ENCODE assay signal across 2 cellular contexts in the genomic region with DNA sequence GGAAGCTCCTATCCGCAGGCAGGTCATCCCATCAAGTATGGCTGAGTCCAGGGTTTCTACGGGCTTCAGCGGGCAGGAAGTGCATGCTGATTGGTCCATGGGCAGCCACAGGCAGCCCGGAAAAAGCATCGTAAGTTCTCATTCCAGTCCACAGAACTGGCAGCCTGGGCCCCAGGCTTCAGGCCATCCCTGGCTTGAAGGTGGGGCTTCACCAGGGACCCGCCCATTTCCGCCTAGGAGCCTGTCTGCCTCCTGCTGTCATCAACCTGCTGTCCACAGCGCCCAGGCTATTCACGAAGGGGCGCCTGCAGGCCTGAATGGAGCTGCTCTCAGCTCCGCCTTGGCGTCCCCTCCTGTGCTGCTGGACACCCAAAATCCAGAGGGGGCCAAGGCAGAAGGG.
TF ChIP-seq lines count a peak whose summit lies in the region.

No MANE protein-coding gene starts in this region.

TF ChIP-seq in WTC11, 78 proteins besides CTCF, POLR2A, EP300 and RAD21:
- TF ChIP-seq TEAD4 (CRISPR knock-in tag; IDR thresholded peaks at IDR 0.05) (no peak), TEAD1 (CRISPR knock-in tag; IDR thresholded peaks at IDR 0.05) (no peak), KAT7 (CRISPR knock-in tag; IDR thresholded peaks at IDR 0.05; ENCODE audit: borderline replicate concordance) (no peak), FOXJ3 (CRISPR knock-in tag; IDR thresholded peaks at IDR 0.05; ENCODE audit: borderline replicate concordance) (no peak), ZNF317 (CRISPR knock-in tag; IDR thresholded peaks at IDR 0.05; ENCODE audit: borderline replicate concordance, low read depth) (no peak), ETV6 (CRISPR knock-in tag; IDR thresholded peaks at IDR 0.05) (no peak), TCF7 (CRISPR knock-in tag; IDR thresholded peaks at IDR 0.05; ENCODE audit: low read depth) (no peak), IRF2 (CRISPR knock-in tag; IDR thresholded peaks at IDR 0.05; ENCODE audit: borderline replicate concordance, low read depth) (no peak), ESRRA (CRISPR knock-in tag; IDR thresholded peaks at IDR 0.05; ENCODE audit: borderline replicate concordance) (no peak), MYBL2 (CRISPR knock-in tag; IDR thresholded peaks at IDR 0.05) (no peak), NR1H2 (CRISPR knock-in tag; IDR thresholded peaks at IDR 0.05) (no peak), NFYB (CRISPR knock-in tag; conservative IDR thresholded peaks at IDR 0.05; ENCODE audit: low read depth) (no peak)
- TF ChIP-seq, protein P1, sequence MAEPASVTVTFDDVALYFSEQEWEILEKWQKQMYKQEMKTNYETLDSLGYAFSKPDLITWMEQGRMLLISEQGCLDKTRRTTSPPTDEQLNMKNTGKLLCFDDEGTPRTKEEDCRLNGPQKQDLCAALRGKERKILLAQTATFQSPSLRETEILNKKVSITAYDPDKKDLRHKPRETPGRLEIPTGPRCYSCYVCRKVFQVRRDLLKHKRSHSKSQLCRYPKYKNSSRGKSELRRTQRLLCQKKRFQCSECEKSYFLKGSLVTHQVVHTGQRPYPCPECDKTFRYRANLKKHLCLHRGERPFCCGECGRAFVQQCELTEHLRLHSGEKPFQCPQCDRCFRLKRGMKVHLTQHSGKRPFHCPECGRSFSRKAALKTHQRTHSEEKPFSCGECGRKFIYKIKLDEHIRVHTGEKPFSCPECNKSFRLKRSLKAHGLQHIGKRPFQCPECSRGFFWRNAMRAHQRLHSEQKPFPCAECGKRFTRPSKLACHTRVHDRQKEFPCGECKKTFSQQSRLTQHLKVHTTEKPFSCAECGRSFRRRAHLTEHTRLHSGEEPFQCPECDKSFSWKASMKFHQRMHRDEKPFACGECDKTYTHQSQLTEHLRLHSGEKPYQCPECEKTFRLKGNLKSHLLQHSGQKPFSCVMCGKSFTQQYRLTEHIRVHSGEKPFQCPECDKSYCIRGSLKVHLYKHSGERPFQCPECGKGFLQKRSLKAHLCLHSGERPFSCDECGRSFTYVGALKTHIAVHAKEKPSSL (CRISPR knock-in tag; conservative IDR thresholded peaks at IDR 0.05) = no peak
- TF ChIP-seq, protein P2, sequence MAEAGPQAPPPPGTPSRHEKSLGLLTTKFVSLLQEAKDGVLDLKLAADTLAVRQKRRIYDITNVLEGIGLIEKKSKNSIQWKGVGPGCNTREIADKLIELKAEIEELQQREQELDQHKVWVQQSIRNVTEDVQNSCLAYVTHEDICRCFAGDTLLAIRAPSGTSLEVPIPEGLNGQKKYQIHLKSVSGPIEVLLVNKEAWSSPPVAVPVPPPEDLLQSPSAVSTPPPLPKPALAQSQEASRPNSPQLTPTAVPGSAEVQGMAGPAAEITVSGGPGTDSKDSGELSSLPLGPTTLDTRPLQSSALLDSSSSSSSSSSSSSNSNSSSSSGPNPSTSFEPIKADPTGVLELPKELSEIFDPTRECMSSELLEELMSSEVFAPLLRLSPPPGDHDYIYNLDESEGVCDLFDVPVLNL (CRISPR knock-in tag; IDR thresholded peaks at IDR 0.05; ENCODE audit: borderline replicate concordance, low read depth) = no peak
- TF ChIP-seq, protein P3, sequence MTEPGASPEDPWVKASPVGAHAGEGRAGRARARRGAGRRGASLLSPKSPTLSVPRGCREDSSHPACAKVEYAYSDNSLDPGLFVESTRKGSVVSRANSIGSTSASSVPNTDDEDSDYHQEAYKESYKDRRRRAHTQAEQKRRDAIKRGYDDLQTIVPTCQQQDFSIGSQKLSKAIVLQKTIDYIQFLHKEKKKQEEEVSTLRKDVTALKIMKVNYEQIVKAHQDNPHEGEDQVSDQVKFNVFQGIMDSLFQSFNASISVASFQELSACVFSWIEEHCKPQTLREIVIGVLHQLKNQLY (CRISPR knock-in tag; IDR thresholded peaks at IDR 0.05) = no peak
- TF ChIP-seq, protein P4, sequence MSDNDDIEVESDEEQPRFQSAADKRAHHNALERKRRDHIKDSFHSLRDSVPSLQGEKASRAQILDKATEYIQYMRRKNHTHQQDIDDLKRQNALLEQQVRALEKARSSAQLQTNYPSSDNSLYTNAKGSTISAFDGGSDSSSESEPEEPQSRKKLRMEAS (CRISPR knock-in tag; IDR thresholded peaks at IDR 0.05) = no peak
- TF ChIP-seq, protein P5, sequence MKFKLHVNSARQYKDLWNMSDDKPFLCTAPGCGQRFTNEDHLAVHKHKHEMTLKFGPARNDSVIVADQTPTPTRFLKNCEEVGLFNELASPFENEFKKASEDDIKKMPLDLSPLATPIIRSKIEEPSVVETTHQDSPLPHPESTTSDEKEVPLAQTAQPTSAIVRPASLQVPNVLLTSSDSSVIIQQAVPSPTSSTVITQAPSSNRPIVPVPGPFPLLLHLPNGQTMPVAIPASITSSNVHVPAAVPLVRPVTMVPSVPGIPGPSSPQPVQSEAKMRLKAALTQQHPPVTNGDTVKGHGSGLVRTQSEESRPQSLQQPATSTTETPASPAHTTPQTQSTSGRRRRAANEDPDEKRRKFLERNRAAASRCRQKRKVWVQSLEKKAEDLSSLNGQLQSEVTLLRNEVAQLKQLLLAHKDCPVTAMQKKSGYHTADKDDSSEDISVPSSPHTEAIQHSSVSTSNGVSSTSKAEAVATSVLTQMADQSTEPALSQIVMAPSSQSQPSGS (CRISPR knock-in tag; IDR thresholded peaks at IDR 0.05; ENCODE audit: borderline replicate concordance, low read depth) = no peak
- TF ChIP-seq, protein P6, sequence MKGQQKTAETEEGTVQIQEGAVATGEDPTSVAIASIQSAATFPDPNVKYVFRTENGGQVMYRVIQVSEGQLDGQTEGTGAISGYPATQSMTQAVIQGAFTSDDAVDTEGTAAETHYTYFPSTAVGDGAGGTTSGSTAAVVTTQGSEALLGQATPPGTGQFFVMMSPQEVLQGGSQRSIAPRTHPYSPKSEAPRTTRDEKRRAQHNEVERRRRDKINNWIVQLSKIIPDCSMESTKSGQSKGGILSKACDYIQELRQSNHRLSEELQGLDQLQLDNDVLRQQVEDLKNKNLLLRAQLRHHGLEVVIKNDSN (CRISPR knock-in tag; IDR thresholded peaks at IDR 0.05) = no peak
TF ChIP-seq in WTC11: peak in this region for 0.

TF ChIP-seq in H1, 55 proteins besides CTCF, POLR2A, EP300 and RAD21:
- TF ChIP-seq TAF1 (IDR thresholded peaks at IDR 0.05; ENCODE audit: low read depth, low read length) (0 out of 2 replicates have a peak, but pooled peaks have one; percentile 49), TEAD4 (IDR thresholded peaks at IDR 0.05; ENCODE audit: low read depth, low read length) (0 out of 2 replicates have a peak, but pooled peaks have one; percentile 27), ASH2L (IDR thresholded peaks at IDR 0.05; ENCODE audit: low read length) (peak; percentile 6), ZNF274 (IDR thresholded peaks at IDR 0.05; ENCODE audit: borderline replicate concordance, extremely low read depth, low read length) (no peak), HDAC2 (IDR thresholded peaks at IDR 0.05; ENCODE audit: borderline replicate concordance in 1 of 2, low read depth in 2 of 2, low read length in 2 of 2) (no peak), CEBPB (IDR thresholded peaks at IDR 0.05; ENCODE audit: low read depth, low read length) (no peak), KDM5A (IDR thresholded peaks at IDR 0.05; ENCODE audit: low read length) (no peak), RBBP5 (IDR thresholded peaks at IDR 0.05; ENCODE audit: borderline replicate concordance, low read depth, low read length) (no peak), CREB1 (IDR thresholded peaks at IDR 0.05) (no peak), BRCA1 (IDR thresholded peaks at IDR 0.05; ENCODE audit: low read depth, low read length) (no peak), YY1 (IDR thresholded peaks at IDR 0.05; ENCODE audit: low read depth, low read length) (0 out of 2 replicates have a peak, but pooled peaks have one; percentile 59), POLR2AphosphoS5 (IDR thresholded peaks at IDR 0.05; ENCODE audit: low read depth, low read length) (peak; percentile 47; the same call in 1 of the 2 replicates), CHD2 (IDR thresholded peaks at IDR 0.05; ENCODE audit: low read length) (no peak), CTBP2 (IDR thresholded peaks at IDR 0.05; ENCODE audit: borderline replicate concordance, insufficient read depth, insufficient read length, low read length) (no peak), SP1 (IDR thresholded peaks at IDR 0.05; ENCODE audit: low read depth, low read length) (peak; percentile 62; the same call in 1 of the 2 replicates), SIN3A (conservative IDR thresholded peaks at IDR 0.05 in 1 of 2, IDR thresholded peaks at IDR 0.05 in 1 of 2; ENCODE audit: low read depth in 1 of 2, low read length in 2 of 2) (0 out of 4 replicates have a peak, but pooled peaks of 1 of the 2 experiments have one; percentile 49), NANOG (IDR thresholded peaks at IDR 0.05; ENCODE audit: insufficient read depth, low read depth, low read length, poor library complexity, severe bottlenecking) (no peak), TBP (IDR thresholded peaks at IDR 0.05; ENCODE audit: low read depth, low read length) (0 out of 2 replicates have a peak, but pooled peaks have one; percentile 13), RXRA (IDR thresholded peaks at IDR 0.05; ENCODE audit: insufficient read depth, low read depth, low read length) (no peak)
- TF ChIP-seq, protein P7, sequence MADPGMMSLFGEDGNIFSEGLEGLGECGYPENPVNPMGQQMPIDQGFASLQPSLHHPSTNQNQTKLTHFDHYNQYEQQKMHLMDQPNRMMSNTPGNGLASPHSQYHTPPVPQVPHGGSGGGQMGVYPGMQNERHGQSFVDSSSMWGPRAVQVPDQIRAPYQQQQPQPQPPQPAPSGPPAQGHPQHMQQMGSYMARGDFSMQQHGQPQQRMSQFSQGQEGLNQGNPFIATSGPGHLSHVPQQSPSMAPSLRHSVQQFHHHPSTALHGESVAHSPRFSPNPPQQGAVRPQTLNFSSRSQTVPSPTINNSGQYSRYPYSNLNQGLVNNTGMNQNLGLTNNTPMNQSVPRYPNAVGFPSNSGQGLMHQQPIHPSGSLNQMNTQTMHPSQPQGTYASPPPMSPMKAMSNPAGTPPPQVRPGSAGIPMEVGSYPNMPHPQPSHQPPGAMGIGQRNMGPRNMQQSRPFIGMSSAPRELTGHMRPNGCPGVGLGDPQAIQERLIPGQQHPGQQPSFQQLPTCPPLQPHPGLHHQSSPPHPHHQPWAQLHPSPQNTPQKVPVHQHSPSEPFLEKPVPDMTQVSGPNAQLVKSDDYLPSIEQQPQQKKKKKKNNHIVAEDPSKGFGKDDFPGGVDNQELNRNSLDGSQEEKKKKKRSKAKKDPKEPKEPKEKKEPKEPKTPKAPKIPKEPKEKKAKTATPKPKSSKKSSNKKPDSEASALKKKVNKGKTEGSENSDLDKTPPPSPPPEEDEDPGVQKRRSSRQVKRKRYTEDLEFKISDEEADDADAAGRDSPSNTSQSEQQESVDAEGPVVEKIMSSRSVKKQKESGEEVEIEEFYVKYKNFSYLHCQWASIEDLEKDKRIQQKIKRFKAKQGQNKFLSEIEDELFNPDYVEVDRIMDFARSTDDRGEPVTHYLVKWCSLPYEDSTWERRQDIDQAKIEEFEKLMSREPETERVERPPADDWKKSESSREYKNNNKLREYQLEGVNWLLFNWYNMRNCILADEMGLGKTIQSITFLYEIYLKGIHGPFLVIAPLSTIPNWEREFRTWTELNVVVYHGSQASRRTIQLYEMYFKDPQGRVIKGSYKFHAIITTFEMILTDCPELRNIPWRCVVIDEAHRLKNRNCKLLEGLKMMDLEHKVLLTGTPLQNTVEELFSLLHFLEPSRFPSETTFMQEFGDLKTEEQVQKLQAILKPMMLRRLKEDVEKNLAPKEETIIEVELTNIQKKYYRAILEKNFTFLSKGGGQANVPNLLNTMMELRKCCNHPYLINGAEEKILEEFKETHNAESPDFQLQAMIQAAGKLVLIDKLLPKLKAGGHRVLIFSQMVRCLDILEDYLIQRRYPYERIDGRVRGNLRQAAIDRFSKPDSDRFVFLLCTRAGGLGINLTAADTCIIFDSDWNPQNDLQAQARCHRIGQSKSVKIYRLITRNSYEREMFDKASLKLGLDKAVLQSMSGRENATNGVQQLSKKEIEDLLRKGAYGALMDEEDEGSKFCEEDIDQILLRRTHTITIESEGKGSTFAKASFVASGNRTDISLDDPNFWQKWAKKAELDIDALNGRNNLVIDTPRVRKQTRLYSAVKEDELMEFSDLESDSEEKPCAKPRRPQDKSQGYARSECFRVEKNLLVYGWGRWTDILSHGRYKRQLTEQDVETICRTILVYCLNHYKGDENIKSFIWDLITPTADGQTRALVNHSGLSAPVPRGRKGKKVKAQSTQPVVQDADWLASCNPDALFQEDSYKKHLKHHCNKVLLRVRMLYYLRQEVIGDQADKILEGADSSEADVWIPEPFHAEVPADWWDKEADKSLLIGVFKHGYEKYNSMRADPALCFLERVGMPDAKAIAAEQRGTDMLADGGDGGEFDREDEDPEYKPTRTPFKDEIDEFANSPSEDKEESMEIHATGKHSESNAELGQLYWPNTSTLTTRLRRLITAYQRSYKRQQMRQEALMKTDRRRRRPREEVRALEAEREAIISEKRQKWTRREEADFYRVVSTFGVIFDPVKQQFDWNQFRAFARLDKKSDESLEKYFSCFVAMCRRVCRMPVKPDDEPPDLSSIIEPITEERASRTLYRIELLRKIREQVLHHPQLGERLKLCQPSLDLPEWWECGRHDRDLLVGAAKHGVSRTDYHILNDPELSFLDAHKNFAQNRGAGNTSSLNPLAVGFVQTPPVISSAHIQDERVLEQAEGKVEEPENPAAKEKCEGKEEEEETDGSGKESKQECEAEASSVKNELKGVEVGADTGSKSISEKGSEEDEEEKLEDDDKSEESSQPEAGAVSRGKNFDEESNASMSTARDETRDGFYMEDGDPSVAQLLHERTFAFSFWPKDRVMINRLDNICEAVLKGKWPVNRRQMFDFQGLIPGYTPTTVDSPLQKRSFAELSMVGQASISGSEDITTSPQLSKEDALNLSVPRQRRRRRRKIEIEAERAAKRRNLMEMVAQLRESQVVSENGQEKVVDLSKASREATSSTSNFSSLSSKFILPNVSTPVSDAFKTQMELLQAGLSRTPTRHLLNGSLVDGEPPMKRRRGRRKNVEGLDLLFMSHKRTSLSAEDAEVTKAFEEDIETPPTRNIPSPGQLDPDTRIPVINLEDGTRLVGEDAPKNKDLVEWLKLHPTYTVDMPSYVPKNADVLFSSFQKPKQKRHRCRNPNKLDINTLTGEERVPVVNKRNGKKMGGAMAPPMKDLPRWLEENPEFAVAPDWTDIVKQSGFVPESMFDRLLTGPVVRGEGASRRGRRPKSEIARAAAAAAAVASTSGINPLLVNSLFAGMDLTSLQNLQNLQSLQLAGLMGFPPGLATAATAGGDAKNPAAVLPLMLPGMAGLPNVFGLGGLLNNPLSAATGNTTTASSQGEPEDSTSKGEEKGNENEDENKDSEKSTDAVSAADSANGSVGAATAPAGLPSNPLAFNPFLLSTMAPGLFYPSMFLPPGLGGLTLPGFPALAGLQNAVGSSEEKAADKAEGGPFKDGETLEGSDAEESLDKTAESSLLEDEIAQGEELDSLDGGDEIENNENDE (IDR thresholded peaks at IDR 0.05; ENCODE audit: insufficient replicate concordance, low read length) = no peak
- TF ChIP-seq, protein P4 (IDR thresholded peaks at IDR 0.05) = peak; percentile 24; the same call in 1 of the 2 replicates
